In genomic region chr3:126541628-126542339, GRCh38 we compare ENCODE assay signal across 16 cellular contexts. TPM values are rescaled to one million over a fixed set of nuclear protein-coding genes. Genes with fewer than 3 reads are reported as not detected.
DNase-seq lines count a peak whose midpoint lies in the region; ATAC-seq and TF ChIP-seq lines count a peak whose summit lies in the region.
"Had no signal": no experiment of that assay in that cellular context is flagged by ENCODE, and none has a peak within 500 bp of the region (broad histone marks: within the 10 kb centered on the region; RNA-seq: fewer than 3 reads in every experiment).

No MANE protein-coding gene starts in this region.

- BruUV-seq in Calu3 (replicated peaks; lab: Mats Ljungman, UMichigan): no TSS peak

- CTCF ChIA-PET in Calu3 (lab: Charles Lee): no interaction called here

- H3K27ac ChIP-seq in right atrium auricular region (no peak overlapping the region), psoas muscle (no peak overlapping the region), gastroesophageal sphincter (no peak overlapping the region)

- TF ChIP-seq EP300 in gastroesophageal sphincter (IDR thresholded peaks at IDR 0.05): no peak

- H3K27me3 ChIP-seq in right atrium auricular region (no peaks in the 10 kb centered on the region), psoas muscle (ENCODE audit: insufficient read depth in 3 of 3, low read length in 2 of 3) (peaks cover 0 to 28% (median 4%) of the 10 kb centered on the region in 3 donors), gastroesophageal sphincter (peaks cover 77% of the 10 kb centered on the region)
- H3K27me3 ChIP-seq: BE2C had no signal

- H3K4me3 Mint-ChIP-seq in Calu3 (ENCODE audit: low read depth, unreplicated experiment): no peak overlapping the region
- no peak overlapping the region for H3K4me3 Mint-ChIP-seq in T-helper 17 cell
- H3K4me3 Mint-ChIP-seq: activated naive CD8-positive, alpha-beta T cell; memory B cell had no signal

- TF ChIP-seq POLR2A in gastroesophageal sphincter (IDR thresholded peaks at IDR 0.05): no peak

- H3K36me3 Mint-ChIP-seq in Calu3 (ENCODE audit: insufficient read depth, unreplicated experiment) (peaks cover 4% of the 10 kb centered on the region), T-helper 17 cell (ENCODE audit: low read depth) (no peaks in the 10 kb centered on the region)
- H3K36me3 Mint-ChIP-seq: activated naive CD8-positive, alpha-beta T cell; memory B cell had no signal

- intact Hi-C loops in Calu3 (cut with micrococcal nuclease; ENCODE audit: unreplicated experiment) (no loop called here), psoas muscle (cut with DNase I) (no loop called here)

- H3K27ac Mint-ChIP-seq in Calu3 (ENCODE audit: unreplicated experiment) (no peak overlapping the region), T-helper 17 cell (no peak overlapping the region)
- H3K27ac Mint-ChIP-seq: activated naive CD8-positive, alpha-beta T cell; memory B cell had no signal

- ATAC-seq in T-helper 17 cell (no peak), psoas muscle (peak in 3 of 4 donors; percentile 19 to 34 (median 32)), HG03196 (IDR thresholded peaks at IDR 0.05; ENCODE audit: unreplicated experiment) (no peak), GM21737 (IDR thresholded peaks at IDR 0.05; ENCODE audit: unreplicated experiment) (no peak), gastroesophageal sphincter (no peak)
- ATAC-seq: esophagus mucosa had no signal

- H3K36me3 ChIP-seq in right atrium auricular region: no peaks in the 10 kb centered on the region
- H3K36me3 ChIP-seq in psoas muscle (ENCODE audit: insufficient read depth in 1 of 2, low read depth in 1 of 2): no peaks in the 10 kb centered on the region
- no peaks in the 10 kb centered on the region for H3K36me3 ChIP-seq in gastroesophageal sphincter
- H3K36me3 ChIP-seq: BE2C had no signal

- H3K4me1 ChIP-seq in right atrium auricular region (peaks cover 0 to 8% of the 10 kb centered on the region in 2 donors), psoas muscle (peaks cover 11% of the 10 kb centered on the region), gastroesophageal sphincter (peaks cover 0 to 19% (median 0%) of the 10 kb centered on the region in 3 donors)
- H3K4me1 ChIP-seq: BE2C had no signal

- H3K9me3 ChIP-seq in T-helper 17 cell (ENCODE audit: control insufficient read depth, low read length, poor library complexity, severe bottlenecking) (no peaks in the 10 kb centered on the region), right atrium auricular region (no peaks in the 10 kb centered on the region), psoas muscle (no peaks in the 10 kb centered on the region), gastroesophageal sphincter (peaks cover 0 to 4% (median 0%) of the 10 kb centered on the region in 3 donors)
- H3K9me3 ChIP-seq: BE2C had no signal

- TF ChIP-seq CTCF in Calu3 (IDR thresholded peaks at IDR 0.05; ENCODE audit: unreplicated experiment) (no peak), right atrium auricular region (IDR thresholded peaks at IDR 0.05) (no peak), psoas muscle (IDR thresholded peaks at IDR 0.05) (no peak), gastroesophageal sphincter (IDR thresholded peaks at IDR 0.05) (no peak)

- WGBS in psoas muscle, 3 donors: 24 to 45% (median 34%) methylated on average over 87 to 101 of the region's 101 CpGs
- no CpG with 5 or more reads among the region's 101 CpGs for WGBS in gastroesophageal sphincter (ENCODE audit: low coverage in 1 of 2), 2 donors

- H3K4me3 ChIP-seq in right atrium auricular region (no peak overlapping the region), psoas muscle (peak overlapping the region; percentile 31), gastroesophageal sphincter (no peak overlapping the region)

- H3K4me1 Mint-ChIP-seq in Calu3 (ENCODE audit: low read depth, unreplicated experiment): peaks cover 17% of the 10 kb centered on the region
- peaks cover 2% of the 10 kb centered on the region for H3K4me1 Mint-ChIP-seq in T-helper 17 cell

- H3K27me3 Mint-ChIP-seq in Calu3 (ENCODE audit: unreplicated experiment) (peaks cover 58% of the 10 kb centered on the region), T-helper 17 cell (peaks cover 11% of the 10 kb centered on the region)

- H3K9me3 Mint-ChIP-seq in Calu3 (ENCODE audit: low read depth, unreplicated experiment): peaks cover 4% of the 10 kb centered on the region
- H3K9me3 Mint-ChIP-seq: memory B cell had no signal

- DNase-seq in Calu3 (peak; percentile 0), T-helper 17 cell (peak in 2 of 3 donors; percentile 7), right atrium auricular region (ENCODE audit: low spot score) (peak; percentile 36), psoas muscle (peak in 1 of 2 donors; percentile 55), T-helper 2 cell (no peak)
- DNase-seq: BE2C; NCI-H2081; occipital lobe; SHP77; stimulated activated CD4-positive, alpha-beta T cell treated with anti-CD3 and anti-CD28 coated beads, Interleukin-2, amount 100 ng/mL, for 24 hours had no signal

RNA-seq across cellular contexts. Expression of gene C3orf22, which starts 16.9 kb away (rescaled TPM):
- total RNA-seq in Calu3 (2022) (not detected in 2 replicates), T-helper 17 cell (not detected), right atrium auricular region (not detected), psoas muscle (under 1 TPM in 1 of 4 donors, not detected in 3; 0.12 TPM), gastroesophageal sphincter (not detected)
- not detected for polyA plus RNA-seq in psoas muscle
- total RNA-seq: esophagus mucosa, occipital lobe had no signal

RNA-seq across cellular contexts. Expression of gene CHST13, which starts 17.8 kb away (rescaled TPM):
- total RNA-seq in Calu3 (2022) (1.1 and 1.3 TPM in 2 replicates), T-helper 17 cell (under 1 TPM; 0.15 to 0.18 TPM), right atrium auricular region (under 1 TPM in 1 of 2 donors, not detected in 1; 0.90 TPM), psoas muscle (under 1 TPM in 1 of 4 donors, not detected in 3; 0.20 TPM), gastroesophageal sphincter (1 to 10 TPM in 1 of 4 donors, under 1 TPM in 2, not detected in 1; 0.52 to 1.4 (median 0.81) TPM)
- polyA plus RNA-seq in psoas muscle: under 1 TPM in 1 of 3 donors, not detected in 2; 0.07 TPM
- total RNA-seq: esophagus mucosa, occipital lobe had no signal

RNA-seq across cellular contexts. Expression of gene UROC1, which starts 24.2 kb away (rescaled TPM):
- total RNA-seq in Calu3 (2022) (not detected in 2 replicates), T-helper 17 cell (not detected), right atrium auricular region (not detected), psoas muscle (under 1 TPM in 2 of 4 donors, not detected in 2; 0.08 to 0.13 TPM), gastroesophageal sphincter (not detected)
- polyA plus RNA-seq in psoas muscle: under 1 TPM in 1 of 3 donors, not detected in 2; 0.03 TPM
- total RNA-seq: esophagus mucosa, occipital lobe had no signal

Comparison
In these comparisons a context has a peak if more than half of its experiments do, and no peak if none do; other contexts are left out.
1. DNase-seq: peak in Calu3 (single experiment), T-helper 17 cell (2 of 3) and right atrium auricular region (single experiment); none in T-helper 2 cell (0 of 5).
2. ATAC-seq: peak in psoas muscle (3 of 4); none in T-helper 17 cell (single experiment), HG03196 (single experiment), GM21737 (single experiment) and gastroesophageal sphincter (single experiment).